9 cellular contexts compared by ENCODE assay signal in genomic region chr16:75764154-75764768, GRCh38. TPM values are rescaled to one million over a fixed set of nuclear protein-coding genes. Genes with fewer than 3 reads are reported as not detected.
DNase-seq lines count a peak whose midpoint lies in the region; ATAC-seq and TF ChIP-seq lines count a peak whose summit lies in the region.
"Had no signal": no experiment of that assay in that cellular context is flagged by ENCODE, and none has a peak within 500 bp of the region (broad histone marks: within the 10 kb centered on the region; RNA-seq: fewer than 3 reads in every experiment).

No MANE protein-coding gene starts in this region.

- no peaks in the 10 kb centered on the region for H3K79me2 ChIP-seq in ACC112 (ENCODE audit: control insufficient read depth, insufficient read depth, low read length, unreplicated experiment)

- no peak for TF ChIP-seq POLR2A in GM18505 (IDR thresholded peaks at IDR 0.05; ENCODE audit: borderline replicate concordance, extremely low read depth, insufficient read depth, insufficient read length)

- no peak overlapping the region for H3K4me3 ChIP-seq in ACC112 (ENCODE audit: low read depth, low read length)

- peak overlapping the region; percentile 72 for H2AFZ ChIP-seq in ACC112 (ENCODE audit: low read length, unreplicated experiment)

- H3K4me1 ChIP-seq in ACC112 (ENCODE audit: control insufficient read depth, insufficient read depth, low read length, unreplicated experiment) = no peaks in the 10 kb centered on the region

- H3K27me3 Mint-ChIP-seq in brain = peaks cover 11% of the 10 kb centered on the region

- peaks cover 0 to 8% (median 6%) of the 10 kb centered on the region in 5 experiments for H3K9me3 Mint-ChIP-seq in brain

- no peaks in the 10 kb centered on the region for H3K36me3 ChIP-seq in ACC112 (ENCODE audit: insufficient read depth, low read length)

- ATAC-seq in GM18505 (IDR thresholded peaks at IDR 0.05; ENCODE audit: unreplicated experiment) = peak; percentile 88
- ATAC-seq in HG02885 (IDR thresholded peaks at IDR 0.05; ENCODE audit: poor library complexity, unreplicated experiment) = peak; percentile 83

- peaks cover 5% of the 10 kb centered on the region; the same call in 1 of the 2 replicates for H3K27me3 ChIP-seq in ACC112 (ENCODE audit: insufficient read depth, low read length)

- peak; percentile 62 for DNase-seq in NCI-H1694 (lab: John Stamatoyannopoulos, UW)
- peak; percentile 30 for DNase-seq in T-helper 9 cell
- DNase-seq in iPS-NIHi11 (ENCODE audit: low spot score) = peak; percentile 57
- peak; percentile 28 to 50 (median 34) for DNase-seq in stimulated activated CD4-positive, alpha-beta T cell treated with anti-CD3 and anti-CD28 coated beads, Interleukin-12 subunit alpha, Interleukin-12 subunit beta, amount 100 ng/mL, for 48 hours (ENCODE audit: low read depth in 2 of 3, low spot score in 1 of 3)

- H3K27ac ChIP-seq in ACC112 (ENCODE audit: low read depth, low read length) = no peak overlapping the region

- H3K4me1 Mint-ChIP-seq in brain = peaks cover 16% of the 10 kb centered on the region

- H3K4me3 Mint-ChIP-seq in brain = no peak overlapping the region

- H3K36me3 Mint-ChIP-seq in brain = no peaks in the 10 kb centered on the region

- TF ChIP-seq CTCF in brain (conservative IDR thresholded peaks at IDR 0.05) = peak; percentile 71 to 78

- H3K27ac Mint-ChIP-seq in brain = peak overlapping the region in 2 of 5 experiments; percentile 49 to 72

RNA-seq across cellular contexts. Expression of gene CPHXL, which starts 38.0 kb away (rescaled TPM):
- polyA plus RNA-seq in brain (ENCODE audit: insufficient read depth, low read depth, low replicate concordance) = not detected
- polyA plus RNA-seq: urinary bladder had no signal
